In genomic region chr9:122810306-122810946, GRCh38 we compare ENCODE assay signal across 8 cellular contexts. TPM values are rescaled to one million over a fixed set of nuclear protein-coding genes. Genes with fewer than 3 reads are reported as not detected.
DNase-seq lines count a peak whose midpoint lies in the region; ATAC-seq and TF ChIP-seq lines count a peak whose summit lies in the region.

No MANE protein-coding gene starts in this region.

- BruUV-seq in PC-9 (replicated peaks; lab: Mats Ljungman, UMichigan), result no TSS peak

- no peaks in the 10 kb centered on the region for H3F3A ChIP-seq in PC-9 (ENCODE audit: insufficient read depth, low read depth)

- H3K36me3 ChIP-seq in PC-9 (ENCODE audit: low read depth), result no peaks in the 10 kb centered on the region

- peaks cover 32% of the 10 kb centered on the region for H3K4me1 Mint-ChIP-seq in activated T-cell treated with anti-CD3 and anti-CD28 coated beads, Interleukin-2, amount 50 U/mL, for 24 hours (ENCODE audit: low read depth)
- peaks cover 12 to 19% of the 10 kb centered on the region in 2 donors for H3K4me1 Mint-ChIP-seq in natural killer cell treated with Interleukin-12 subunit alpha and Interleukin-12 subunit beta and Interleukin-15 and Interleukin-18, amount 100 ng/mL, for 72 hours (ENCODE audit: low read depth in 2 of 2)

- H3K27me3 ChIP-seq in PC-9 (ENCODE audit: insufficient read depth, low read depth), result no peaks in the 10 kb centered on the region

- TF ChIP-seq CTCF in PC-9 (conservative IDR thresholded peaks at IDR 0.05), result peak; percentile 91

- H3K9me2 ChIP-seq in PC-9 (ENCODE audit: insufficient read depth), result no peaks in the 10 kb centered on the region

- CTCF ChIA-PET in PC-9 (lab: Charles Lee), result interaction anchor here (0.6 to 2.4 kb wide), 4 partner anchors 28 to 1112 kb away, joined by 3 to 13 read pairs (median 6); no protein-coding TSS in a partner anchor

- peaks cover 5% of the 10 kb centered on the region for H3K36me3 Mint-ChIP-seq in activated T-cell treated with anti-CD3 and anti-CD28 coated beads, Interleukin-2, amount 50 U/mL, for 24 hours (ENCODE audit: low read depth)
- peaks cover 7% of the 10 kb centered on the region for H3K36me3 Mint-ChIP-seq in natural killer cell treated with Interleukin-12 subunit alpha and Interleukin-12 subunit beta and Interleukin-15 and Interleukin-18, amount 100 ng/mL, for 72 hours

- no peaks in the 10 kb centered on the region for H4K20me1 ChIP-seq in PC-9 (ENCODE audit: insufficient read depth)

- H3K9me3 ChIP-seq in PC-9 (ENCODE audit: insufficient read depth, low read depth), result no peaks in the 10 kb centered on the region

- no peak overlapping the region for H2AFZ ChIP-seq in PC-9

- H3K4me3 Mint-ChIP-seq in activated T-cell treated with anti-CD3 and anti-CD28 coated beads, Interleukin-2, amount 50 U/mL, for 24 hours, result no peak overlapping the region
- H3K4me3 Mint-ChIP-seq in natural killer cell treated with Interleukin-12 subunit alpha and Interleukin-12 subunit beta and Interleukin-15 and Interleukin-18, amount 100 ng/mL, for 72 hours, result no peak overlapping the region

- no peaks in the 10 kb centered on the region for H3K79me2 ChIP-seq in PC-9 (ENCODE audit: low read depth)

- no peaks in the 10 kb centered on the region for H3K27me3 Mint-ChIP-seq in activated T-cell treated with anti-CD3 and anti-CD28 coated beads, Interleukin-2, amount 50 U/mL, for 24 hours
- H3K27me3 Mint-ChIP-seq in natural killer cell treated with Interleukin-12 subunit alpha and Interleukin-12 subunit beta and Interleukin-15 and Interleukin-18, amount 100 ng/mL, for 72 hours, result no peaks in the 10 kb centered on the region

- intact Hi-C loops in PC-9 (cut with micrococcal nuclease; ENCODE audit: unreplicated experiment), result loop anchor here (1.0 to 10.0 kb wide), 5 partner anchors 311 to 1266 kb away; no protein-coding TSS in a partner anchor

- ATAC-seq in GM21528 (IDR thresholded peaks at IDR 0.05; ENCODE audit: low FRiP score, unreplicated experiment), result peak; percentile 67
- ATAC-seq in natural killer cell treated with Interleukin-12 subunit alpha and Interleukin-12 subunit beta and Interleukin-15 and Interleukin-18, amount 100 ng/mL, for 72 hours, result peak; percentile 58 to 79

- H3K4me1 ChIP-seq in PC-9 (replicated peaks; ENCODE audit: insufficient read depth), result peaks cover 10% of the 10 kb centered on the region

- H3K4me2 ChIP-seq in PC-9, result no peak overlapping the region

- POLR2A ChIA-PET in PC-9 (lab: Charles Lee; ENCODE audit: unreplicated experiment), result no interaction called here

- DNase-seq in DMS 273 (lab: John Stamatoyannopoulos, UW; ENCODE audit: unreplicated experiment) (peak; percentile 88), Kasumi-1 (lab: John Stamatoyannopoulos, UW) (peak; percentile 74 to 85), PC-9 (peak; percentile 49 to 67), fibroblast of gingiva (ENCODE audit: low read depth) (peak; percentile 63), stromal cell of bone marrow (ENCODE audit: low read depth) (peak; percentile 57)
- DNase-seq in activated T-cell treated with anti-CD3 and anti-CD28 coated beads, Interleukin-2, amount 50 U/mL, for 24 hours, result peak; percentile 81
- DNase-seq in natural killer cell treated with Interleukin-12 subunit alpha and Interleukin-12 subunit beta and Interleukin-15 and Interleukin-18, amount 100 ng/mL, for 72 hours (ENCODE audit: low spot score), result peak; percentile 73

- H3K4me3 ChIP-seq in PC-9, result no peak overlapping the region

- no peak overlapping the region for H3K27ac ChIP-seq in PC-9

- H3K27ac Mint-ChIP-seq in activated T-cell treated with anti-CD3 and anti-CD28 coated beads, Interleukin-2, amount 50 U/mL, for 24 hours, result no peak overlapping the region
- H3K27ac Mint-ChIP-seq in natural killer cell treated with Interleukin-12 subunit alpha and Interleukin-12 subunit beta and Interleukin-15 and Interleukin-18, amount 100 ng/mL, for 72 hours, result no peak overlapping the region

- peaks cover 7% of the 10 kb centered on the region for H3K9me3 Mint-ChIP-seq in activated T-cell treated with anti-CD3 and anti-CD28 coated beads, Interleukin-2, amount 50 U/mL, for 24 hours
- H3K9me3 Mint-ChIP-seq in natural killer cell treated with Interleukin-12 subunit alpha and Interleukin-12 subunit beta and Interleukin-15 and Interleukin-18, amount 100 ng/mL, for 72 hours, result no peaks in the 10 kb centered on the region

RNA-seq across cellular contexts. Expression of gene OR1K1, which starts 10.5 kb away (rescaled TPM):
- total RNA-seq in PC-9 (2021), result not detected in 2 replicates
- total RNA-seq in natural killer cell treated with Interleukin-12 subunit alpha and Interleukin-12 subunit beta and Interleukin-15 and Interleukin-18, amount 100 ng/mL, for 72 hours, result not detected

RNA-seq across cellular contexts. Expression of gene PDCL, which starts 18.0 kb away (rescaled TPM):
- 23.2 and 28.9 TPM in 2 replicates for total RNA-seq in PC-9 (2021)
- total RNA-seq in natural killer cell treated with Interleukin-12 subunit alpha and Interleukin-12 subunit beta and Interleukin-15 and Interleukin-18, amount 100 ng/mL, for 72 hours, result 10 to 100 TPM; 22.2 to 23.2 TPM

RNA-seq across cellular contexts. Expression of gene OR5C1, which starts 21.7 kb away (rescaled TPM):
- not detected in 2 replicates for total RNA-seq in PC-9 (2021)
- total RNA-seq in natural killer cell treated with Interleukin-12 subunit alpha and Interleukin-12 subunit beta and Interleukin-15 and Interleukin-18, amount 100 ng/mL, for 72 hours, result not detected
